ENCODE assay signal across 17 cellular contexts in the genomic region with DNA sequence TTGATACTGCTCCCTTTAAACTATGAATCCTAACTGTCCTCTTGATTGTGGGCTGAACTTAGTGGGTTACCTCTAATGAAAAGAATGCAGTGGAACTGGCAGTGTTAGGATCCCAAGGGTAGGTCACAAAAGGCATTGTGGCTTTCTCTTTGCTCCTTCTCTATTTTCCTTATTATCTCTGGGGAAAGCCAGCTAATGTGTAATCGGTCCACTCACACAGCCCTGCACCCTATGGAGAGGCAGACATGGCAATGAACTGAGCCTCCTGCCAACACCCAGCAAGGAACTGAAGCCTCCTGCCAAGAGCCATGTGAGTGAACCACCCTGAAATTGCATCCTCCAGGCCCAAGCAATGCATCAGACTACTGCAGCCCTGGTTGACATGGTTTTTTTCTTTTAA. TPM values are rescaled to one million over a fixed set of nuclear protein-coding genes. Genes with fewer than 3 reads are reported as not detected.
DNase-seq lines count a peak whose midpoint lies in the region; ATAC-seq and TF ChIP-seq lines count a peak whose summit lies in the region.
"Had no signal": no experiment of that assay in that cellular context is flagged by ENCODE, and none has a peak within 500 bp of the region (broad histone marks: within the 10 kb centered on the region; RNA-seq: fewer than 3 reads in every experiment).

No MANE protein-coding gene starts in this region.

- H3K4me3 ChIP-seq in Caco-2 (ENCODE audit: low read depth, low read length) (no peak overlapping the region), MG63 (no peak overlapping the region), lower lobe of right lung (no peak overlapping the region)
- H3K4me3 ChIP-seq: GM12878, uterus had no signal

- no TSS peak for BruUV-seq in Caco-2 (replicated peaks; lab: Mats Ljungman, UMichigan)

- H3K36me3 ChIP-seq in Caco-2 (ENCODE audit: control insufficient read depth, insufficient read depth, low read length) (no peaks in the 10 kb centered on the region), MG63 (no peaks in the 10 kb centered on the region), lower lobe of right lung (no peaks in the 10 kb centered on the region)
- H3K36me3 ChIP-seq: uterus had no signal

- CTCF ChIA-PET in Caco-2 (lab: Charles Lee) = no interaction called here

- no peak overlapping the region for H3K27ac ChIP-seq in lower lobe of right lung
- H3K27ac ChIP-seq: uterus had no signal

- H3K9me3 Mint-ChIP-seq in Caco-2 (ENCODE audit: unreplicated experiment) = no peaks in the 10 kb centered on the region
- H3K9me3 Mint-ChIP-seq in immature natural killer cell = no peaks in the 10 kb centered on the region
- H3K9me3 Mint-ChIP-seq: activated naive CD8-positive, alpha-beta T cell treated with anti-CD3 and anti-CD28 coated beads, Interleukin-2, amount 10 ng/mL, durations not matched to agents 7 days and 5 days; dendritic cell treated with granulocyte-macrophage colony-stimulating factor and Interleukin-4, amounts not matched to agents 40 ng/mL and 50 ng/mL, for 4 days; naive thymus-derived CD4-positive, alpha-beta T cell had no signal

- peaks cover 22% of the 10 kb centered on the region for H3K4me1 ChIP-seq in Caco-2
- H3K4me1 ChIP-seq in lower lobe of right lung = no peaks in the 10 kb centered on the region
- H3K4me1 ChIP-seq: uterus had no signal

- DNase-seq in Caco-2 (peak; percentile 64 to 65), MG63 (peak; percentile 75), cerebellum (ENCODE audit: low spot score) (peak; percentile 8), lower lobe of right lung (no peak), C1 segment of cervical spinal cord (lab: John Stamatoyannopoulos, UW) (no peak), T-helper 17 cell (no peak), immature natural killer cell (no peak)
- DNase-seq: activated naive CD8-positive, alpha-beta T cell treated with anti-CD3 and anti-CD28 coated beads, Interleukin-2, amount 10 ng/mL, durations not matched to agents 7 days and 5 days; AML-193; foreskin melanocyte; naive thymus-derived CD4-positive, alpha-beta T cell; stimulated activated CD4-positive, alpha-beta T cell treated with anti-CD3 and anti-CD28 coated beads, Interleukin-2, amount 100 ng/mL, for 24 hours; uterus had no signal

- TF ChIP-seq CTCF in Caco-2 (IDR thresholded peaks at IDR 0.05; ENCODE audit: insufficient read depth in 1 of 2, low read depth in 1 of 2, low read length in 1 of 2, severe bottlenecking in 1 of 2, unreplicated experiment in 1 of 2) (no peak), lower lobe of right lung (IDR thresholded peaks at IDR 0.05) (no peak)

- H3K27ac Mint-ChIP-seq in Caco-2 (ENCODE audit: unreplicated experiment) = peak overlapping the region; percentile 54
- H3K27ac Mint-ChIP-seq in T-helper 17 cell = no peak overlapping the region
- peak overlapping the region in 1 of 6 donors; percentile 59 for H3K27ac Mint-ChIP-seq in immature natural killer cell
- H3K27ac Mint-ChIP-seq: activated naive CD8-positive, alpha-beta T cell treated with anti-CD3 and anti-CD28 coated beads, Interleukin-2, amount 10 ng/mL, durations not matched to agents 7 days and 5 days; dendritic cell treated with granulocyte-macrophage colony-stimulating factor and Interleukin-4, amounts not matched to agents 40 ng/mL and 50 ng/mL, for 4 days had no signal

- POLR2A ChIA-PET in Caco-2 (lab: Charles Lee) = interaction anchor here (0.7 kb wide), 1 partner anchor 24 kb away, joined by 3 read pairs; no protein-coding TSS in a partner anchor

- H3K4me3 Mint-ChIP-seq in Caco-2 (ENCODE audit: unreplicated experiment) = peak overlapping the region; percentile 18
- H3K4me3 Mint-ChIP-seq in T-helper 17 cell = no peak overlapping the region
- H3K4me3 Mint-ChIP-seq in immature natural killer cell = no peak overlapping the region
- H3K4me3 Mint-ChIP-seq: activated naive CD8-positive, alpha-beta T cell treated with anti-CD3 and anti-CD28 coated beads, Interleukin-2, amount 10 ng/mL, durations not matched to agents 7 days and 5 days; dendritic cell treated with granulocyte-macrophage colony-stimulating factor and Interleukin-4, amounts not matched to agents 40 ng/mL and 50 ng/mL, for 4 days; naive thymus-derived CD4-positive, alpha-beta T cell had no signal

- H3K4me1 Mint-ChIP-seq in Caco-2 (ENCODE audit: low read depth, unreplicated experiment) (peaks cover 25% of the 10 kb centered on the region), T-helper 17 cell (no peaks in the 10 kb centered on the region), immature natural killer cell (no peaks in the 10 kb centered on the region)
- H3K4me1 Mint-ChIP-seq: activated naive CD8-positive, alpha-beta T cell treated with anti-CD3 and anti-CD28 coated beads, Interleukin-2, amount 10 ng/mL, durations not matched to agents 7 days and 5 days; naive thymus-derived CD4-positive, alpha-beta T cell had no signal

- no peaks in the 10 kb centered on the region for H3K27me3 Mint-ChIP-seq in Caco-2 (ENCODE audit: insufficient read depth, unreplicated experiment)
- peaks cover 31% of the 10 kb centered on the region for H3K27me3 Mint-ChIP-seq in T-helper 17 cell
- peaks cover 2 to 5% (median 4%) of the 10 kb centered on the region in 3 donors for H3K27me3 Mint-ChIP-seq in immature natural killer cell (ENCODE audit: low read depth in 3 of 3)

- intact Hi-C loops in Caco-2 (cut with micrococcal nuclease; ENCODE audit: unreplicated experiment) (no loop called here), lower lobe of right lung (cut with DNase I) (no loop called here)

- ATAC-seq in lower lobe of right lung = peak; percentile 36 to 43
- ATAC-seq in T-helper 17 cell = no peak
- no peak for ATAC-seq in GM18511 (IDR thresholded peaks at IDR 0.05; ENCODE audit: unreplicated experiment)
- ATAC-seq: activated CD4-positive, CD25-positive, alpha-beta regulatory T cell treated with anti-CD3 and anti-CD28 coated beads, Interleukin-2, amount 50 U/mL, for 24 hours; GM12878; naive thymus-derived CD4-positive, alpha-beta T cell had no signal

- H3K36me3 Mint-ChIP-seq in Caco-2 (ENCODE audit: insufficient read depth, unreplicated experiment) (no peaks in the 10 kb centered on the region), T-helper 17 cell (ENCODE audit: low read depth) (peaks cover 2% of the 10 kb centered on the region), immature natural killer cell (no peaks in the 10 kb centered on the region)
- H3K36me3 Mint-ChIP-seq: activated naive CD8-positive, alpha-beta T cell treated with anti-CD3 and anti-CD28 coated beads, Interleukin-2, amount 10 ng/mL, durations not matched to agents 7 days and 5 days; naive thymus-derived CD4-positive, alpha-beta T cell had no signal

- H3K27me3 ChIP-seq in Caco-2 (replicated peaks; ENCODE audit: control insufficient read depth, insufficient read depth, low read length) = no peaks in the 10 kb centered on the region
- H3K27me3 ChIP-seq in MG63 = no peaks in the 10 kb centered on the region
- no peaks in the 10 kb centered on the region for H3K27me3 ChIP-seq in lower lobe of right lung (ENCODE audit: low read depth)
- H3K27me3 ChIP-seq: uterus had no signal

- H3K9me3 ChIP-seq in Caco-2 (no peaks in the 10 kb centered on the region), MG63 (no peaks in the 10 kb centered on the region), lower lobe of right lung (no peaks in the 10 kb centered on the region), T-helper 17 cell (ENCODE audit: control insufficient read depth, low read length, poor library complexity, severe bottlenecking) (no peaks in the 10 kb centered on the region)
- H3K9me3 ChIP-seq: uterus had no signal

RNA-seq across cellular contexts. Expression of gene ZNF133, which starts 24.6 kb away (rescaled TPM):
- total RNA-seq in Caco-2 (2022) (14.8 and 17.4 TPM in 2 replicates), cerebellum (20.9 TPM), lower lobe of right lung (12.4 TPM), T-helper 17 cell (1 to 10 TPM; 5.9 to 7.8 TPM)
- total RNA-seq in MG63 (2014; rRNA removed; shearing (Covaris generic); ENCODE audit: low replicate concordance) = 3.7 and 5.4 TPM in 2 replicates
- 1 to 10 TPM; 3.2 to 6.5 (median 5.4) TPM for polyA plus RNA-seq in immature natural killer cell

Comparison
In these comparisons a context has a peak if more than half of its experiments do, and no peak if none do; other contexts are left out.
1. DNase-seq: peak in Caco-2 (2 of 2), MG63 (single experiment) and cerebellum (single experiment); none in lower lobe of right lung (single experiment), C1 segment of cervical spinal cord (0 of 14), T-helper 17 cell (0 of 3) and immature natural killer cell (0 of 3).
2. ATAC-seq: peak in lower lobe of right lung (2 of 2); none in T-helper 17 cell (single experiment) and GM18511 (single experiment).